ENCODE assay signal across 18 cellular contexts in genomic region chr3:74692-75243, GRCh38.
A peak's percentile ranks its signal among the peaks of the same experiment; 100 is the strongest.
DNase-seq lines count a peak whose midpoint lies in the region; ATAC-seq and TF ChIP-seq lines count a peak whose summit lies in the region.
"Had no signal": no experiment of that assay in that cellular context is flagged by ENCODE, and none has a peak within 500 bp of the region (broad histone marks: within the 10 kb centered on the region; RNA-seq: fewer than 3 reads in every experiment).

No MANE protein-coding gene starts in this region.

- H3K27me3 ChIP-seq in SJCRH30: no peaks in the 10 kb centered on the region
- H3K27me3 ChIP-seq in lower lobe of right lung (ENCODE audit: low read depth): no peaks in the 10 kb centered on the region
- no peaks in the 10 kb centered on the region for H3K27me3 ChIP-seq in tibial nerve
- H3K27me3 ChIP-seq: BLaER1, MG63, Peyer's patch had no signal

- H3K9me3 ChIP-seq in SJCRH30 (replicated peaks) (no peaks in the 10 kb centered on the region), lower lobe of right lung (no peaks in the 10 kb centered on the region), tibial nerve (no peaks in the 10 kb centered on the region)
- H3K9me3 ChIP-seq: BLaER1, MG63, Peyer's patch had no signal

- no peak for TF ChIP-seq POLR2A in tibial nerve (IDR thresholded peaks at IDR 0.05)

- H3K36me3 ChIP-seq in SJCRH30 (no peaks in the 10 kb centered on the region), lower lobe of right lung (no peaks in the 10 kb centered on the region), tibial nerve (no peaks in the 10 kb centered on the region)
- H3K36me3 ChIP-seq: BLaER1, MG63, Peyer's patch had no signal

- intact Hi-C loops in lower lobe of right lung (cut with DNase I): no loop called here

- H3K27ac ChIP-seq in SJCRH30: peak overlapping the region; percentile 93
- H3K27ac ChIP-seq in lower lobe of right lung: peak overlapping the region; percentile 31
- H3K27ac ChIP-seq in tibial nerve: peak overlapping the region; percentile 11 to 83 (median 70)
- H3K27ac ChIP-seq: BLaER1 had no signal

- TF ChIP-seq EP300 in tibial nerve (IDR thresholded peaks at IDR 0.05): no peak

- ATAC-seq in lower lobe of right lung: no peak

- no peak for TF ChIP-seq CTCF in fibroblast of mammary gland (conservative IDR thresholded peaks at IDR 0.05; ENCODE audit: control insufficient read depth, insufficient read depth, low read depth, low read length)
- TF ChIP-seq CTCF in lower lobe of right lung (IDR thresholded peaks at IDR 0.05): no peak
- TF ChIP-seq CTCF in tibial nerve (IDR thresholded peaks at IDR 0.05): no peak

- H3K4me3 ChIP-seq in SJCRH30: no peak overlapping the region
- no peak overlapping the region for H3K4me3 ChIP-seq in fibroblast of mammary gland (ENCODE audit: control insufficient read depth, low read depth, low read length)
- H3K4me3 ChIP-seq in lower lobe of right lung: no peak overlapping the region
- no peak overlapping the region for H3K4me3 ChIP-seq in tibial nerve
- H3K4me3 ChIP-seq: BLaER1, MG63, Peyer's patch had no signal

- peaks cover 24% of the 10 kb centered on the region for H3K4me1 ChIP-seq in SJCRH30
- no peaks in the 10 kb centered on the region for H3K4me1 ChIP-seq in lower lobe of right lung
- H3K4me1 ChIP-seq in tibial nerve: peaks cover 0 to 60% (median 17%) of the 10 kb centered on the region in 4 donors
- H3K4me1 ChIP-seq: BLaER1, Peyer's patch had no signal

- 52 to 58% methylated on average over 3 of the region's 3 CpGs for WGBS in tibial nerve, 2 donors

- DNase-seq in SJCRH30 (peak; percentile 14 to 45), fibroblast of mammary gland (ENCODE audit: low read depth) (peak; percentile 20), lower lobe of right lung (no peak), tibial nerve (ENCODE audit: low spot score in 2 of 2) (no peak), GM03348 (ENCODE audit: low spot score) (no peak), NAMALWA (ENCODE audit: low spot score) (no peak), NCI-H1436 treated with DMSO at 0.1 percent for 48 hours (lab: John Stamatoyannopoulos, UW) (no peak)
- DNase-seq in activated T-cell treated with anti-CD3 and anti-CD28 coated beads, Interleukin-2, amount 50 U/mL, for 48 hours: no peak
- DNase-seq: CD8-positive, alpha-beta memory T cell; H9; MG63; NCI-H1105 treated with DMSO at 0.1 percent for 48 hours; NCI-H187 treated with DMSO at 0.1 percent for 48 hours; NCI-H446 treated with DMSO at 0.1 percent for 48 hours; NCI-H774; Peyer's patch; SIG-M5 had no signal

Comparison
In these comparisons a context has a peak if more than half of its experiments do, and no peak if none do; other contexts are left out.
1. DNase-seq: peak in SJCRH30 (2 of 2) and fibroblast of mammary gland (single experiment); none in lower lobe of right lung (single experiment), tibial nerve (0 of 2), GM03348 (single experiment), activated T-cell treated with anti-CD3 and anti-CD28 coated beads, Interleukin-2, amount 50 U/mL, for 48 hours (0 of 2), NAMALWA (single experiment) and NCI-H1436 treated with DMSO at 0.1 percent for 48 hours (single experiment).
2. H3K27ac ChIP-seq: peak in every context shown above with its lines; median percentile 93 in SJCRH30; 70 in tibial nerve; 31 in lower lobe of right lung.